8 cellular contexts compared by ENCODE assay signal in genomic region chr2:202588647-202589581, GRCh38. TPM values are rescaled to one million over a fixed set of nuclear protein-coding genes. Genes with fewer than 3 reads are reported as not detected.
DNase-seq lines count a peak whose midpoint lies in the region; ATAC-seq and TF ChIP-seq lines count a peak whose summit lies in the region.

No MANE protein-coding gene starts in this region.

- H3K36me3 ChIP-seq in neuronal stem cell (replicated peaks in 1 of 2; ENCODE audit: control insufficient read depth in 2 of 2, insufficient read depth in 2 of 2, low read length in 2 of 2) (no peaks in the 10 kb centered on the region), stomach smooth muscle (ENCODE audit: control insufficient read depth in 2 of 2, insufficient read depth in 2 of 2, low read length in 2 of 2) (no peaks in the 10 kb centered on the region)

- H3K4me3 Mint-ChIP-seq in Calu3 (ENCODE audit: low read depth, unreplicated experiment): no peak overlapping the region
- peak overlapping the region; percentile 26 for H3K4me3 Mint-ChIP-seq in activated T-helper 17 cell treated with anti-CD3 and anti-CD28 coated beads, Interleukin-2, amount 50 U/mL, for 72 hours

- peak overlapping the region; percentile 86 for H3K23ac ChIP-seq in neuronal stem cell (ENCODE audit: low read depth, low read length, poor library complexity)

- peak overlapping the region; percentile 63 for H2BK15ac ChIP-seq in neuronal stem cell (ENCODE audit: low read length)

- H2BK120ac ChIP-seq in neuronal stem cell (ENCODE audit: low read depth, low read length): peak overlapping the region; percentile 69

- peak overlapping the region; percentile 47 for H2BK12ac ChIP-seq in neuronal stem cell (ENCODE audit: low read length)

- H3K27ac ChIP-seq in neuronal stem cell (replicated peaks; ENCODE audit: low read length) (no peak overlapping the region), stomach smooth muscle (ENCODE audit: low read length) (no peak overlapping the region)

- ATAC-seq in GM21447 (IDR thresholded peaks at IDR 0.05; ENCODE audit: unreplicated experiment): peak; percentile 85
- ATAC-seq in activated T-helper 17 cell treated with anti-CD3 and anti-CD28 coated beads, Interleukin-2, amount 50 U/mL, for 72 hours (replicated peaks): peak; percentile 93

- peak; percentile 98 for TF ChIP-seq CTCF in Calu3 (IDR thresholded peaks at IDR 0.05; ENCODE audit: unreplicated experiment)
- TF ChIP-seq CTCF in LNCaP clone FGC (IDR thresholded peaks at IDR 0.05; ENCODE audit: control insufficient read depth, extremely low read depth, insufficient read depth): peak; percentile 96
- peak; percentile 96 for TF ChIP-seq CTCF in fibroblast of villous mesenchyme (IDR thresholded peaks at IDR 0.05; ENCODE audit: insufficient read depth, low read depth, low read length)

- peak overlapping the region; percentile 80 for H2AFZ ChIP-seq in neuronal stem cell (ENCODE audit: low read length)

- H3K18ac ChIP-seq in neuronal stem cell (ENCODE audit: low read length): peak overlapping the region; percentile 13

- H2BK5ac ChIP-seq in neuronal stem cell (ENCODE audit: low read length): no peak overlapping the region

- H3K9me3 Mint-ChIP-seq in Calu3 (ENCODE audit: low read depth, unreplicated experiment): no peaks in the 10 kb centered on the region
- no peaks in the 10 kb centered on the region for H3K9me3 Mint-ChIP-seq in activated T-helper 17 cell treated with anti-CD3 and anti-CD28 coated beads, Interleukin-2, amount 50 U/mL, for 72 hours

- peaks cover 0 to 8% of the 10 kb centered on the region in 2 donors for H3K4me1 ChIP-seq in neuronal stem cell (ENCODE audit: control insufficient read depth in 2 of 2, insufficient read depth in 1 of 2, low read depth in 1 of 2, low read length in 2 of 2)
- H3K4me1 ChIP-seq in stomach smooth muscle (ENCODE audit: control insufficient read depth, insufficient read depth, low read length): peaks cover 9% of the 10 kb centered on the region

- H3K9me3 ChIP-seq in neuronal stem cell (replicated peaks in 1 of 2; ENCODE audit: control insufficient read depth in 2 of 2, insufficient read depth in 1 of 2, low read depth in 1 of 2, low read length in 2 of 2): peaks cover 0 to 1% of the 10 kb centered on the region in 2 donors
- no peaks in the 10 kb centered on the region for H3K9me3 ChIP-seq in stomach smooth muscle (ENCODE audit: control insufficient read depth in 2 of 2, low read length in 2 of 2)

- no peak overlapping the region for H3K4me2 ChIP-seq in neuronal stem cell (ENCODE audit: insufficient read depth, low read length, poor library complexity, severe bottlenecking)

- H3K4me3 ChIP-seq in LNCaP clone FGC (ENCODE audit: low read depth, low read length): no peak overlapping the region
- H3K4me3 ChIP-seq in fibroblast of villous mesenchyme (ENCODE audit: low read depth, low read length): peak overlapping the region; percentile 3
- no peak overlapping the region for H3K4me3 ChIP-seq in neuronal stem cell (ENCODE audit: low read length in 2 of 2)
- H3K4me3 ChIP-seq in stomach smooth muscle (ENCODE audit: low read length in 2 of 2): peak overlapping the region; percentile 51 to 64

- H3K79me1 ChIP-seq in neuronal stem cell (ENCODE audit: low read depth, low read length): no peaks in the 10 kb centered on the region

- no peak overlapping the region for H3K27ac Mint-ChIP-seq in Calu3 (ENCODE audit: unreplicated experiment)
- H3K27ac Mint-ChIP-seq in activated T-helper 17 cell treated with anti-CD3 and anti-CD28 coated beads, Interleukin-2, amount 50 U/mL, for 72 hours: peak overlapping the region; percentile 60

- no TSS peak for BruUV-seq in Calu3 (replicated peaks; lab: Mats Ljungman, UMichigan)

- H3K27me3 ChIP-seq in neuronal stem cell (ENCODE audit: control insufficient read depth in 3 of 3, insufficient read depth in 3 of 3, low read depth in 1 of 3, low read length in 3 of 3): no peaks in the 10 kb centered on the region
- no peaks in the 10 kb centered on the region for H3K27me3 ChIP-seq in stomach smooth muscle (ENCODE audit: control insufficient read depth in 1 of 2, insufficient read depth in 2 of 2, low read length in 2 of 2)

- H3K4me1 Mint-ChIP-seq in Calu3 (ENCODE audit: low read depth, unreplicated experiment): peaks cover 10% of the 10 kb centered on the region
- peaks cover 6% of the 10 kb centered on the region for H3K4me1 Mint-ChIP-seq in activated T-helper 17 cell treated with anti-CD3 and anti-CD28 coated beads, Interleukin-2, amount 50 U/mL, for 72 hours

- no peak overlapping the region for H3K14ac ChIP-seq in neuronal stem cell (ENCODE audit: low read length)

- H3K4ac ChIP-seq in neuronal stem cell (ENCODE audit: low read length): no peak overlapping the region

- no peaks in the 10 kb centered on the region for H3K36me3 Mint-ChIP-seq in Calu3 (ENCODE audit: insufficient read depth, unreplicated experiment)
- H3K36me3 Mint-ChIP-seq in activated T-helper 17 cell treated with anti-CD3 and anti-CD28 coated beads, Interleukin-2, amount 50 U/mL, for 72 hours (ENCODE audit: low read depth): no peaks in the 10 kb centered on the region

- H3K27me3 Mint-ChIP-seq in Calu3 (ENCODE audit: unreplicated experiment): no peaks in the 10 kb centered on the region
- no peaks in the 10 kb centered on the region for H3K27me3 Mint-ChIP-seq in activated T-helper 17 cell treated with anti-CD3 and anti-CD28 coated beads, Interleukin-2, amount 50 U/mL, for 72 hours

- peak overlapping the region; percentile 51 for H2AK5ac ChIP-seq in neuronal stem cell (ENCODE audit: low read depth, low read length)

- CTCF ChIA-PET in Calu3 (lab: Charles Lee): interaction anchor here (0.8 to 2.1 kb wide), 9 partner anchors 10 to 1226 kb away, joined by 3 to 17 read pairs (median 3); partner anchors contain the start of genes FAM117B and ICA1L

- no CpG with 5 or more reads among the region's 17 CpGs for WGBS in neuronal stem cell (ENCODE audit: extremely low coverage in 2 of 2, insufficient read length in 2 of 2, insufficient replicate concordance in 1 of 2), 2 donors

- peak; percentile 66 for DNase-seq in Calu3
- peak; percentile 61 for DNase-seq in LNCaP clone FGC (ENCODE audit: low read depth)
- peak; percentile 74 for DNase-seq in RKO (ENCODE audit: low spot score)
- DNase-seq in fibroblast of villous mesenchyme (ENCODE audit: low read depth): peak; percentile 78
- DNase-seq in neuronal stem cell (ENCODE audit: low spot score): peak; percentile 76

- H3K9ac ChIP-seq in neuronal stem cell (ENCODE audit: low read depth, low read length, poor library complexity): peak overlapping the region; percentile 2
- H3K9ac ChIP-seq in stomach smooth muscle (ENCODE audit: low read length in 2 of 2): peak overlapping the region in 1 of 2 donors; percentile 47

- H4K91ac ChIP-seq in neuronal stem cell (ENCODE audit: low read depth, low read length, poor library complexity): peak overlapping the region; percentile 67

- intact Hi-C loops in Calu3 (cut with micrococcal nuclease; ENCODE audit: unreplicated experiment): loop anchor here (5.0 to 10.0 kb wide), 3 partner anchors 243 to 1226 kb away; partner anchors contain the start of gene ICA1L

- H4K8ac ChIP-seq in neuronal stem cell (ENCODE audit: low read depth, low read length): peak overlapping the region; percentile 45

RNA-seq across cellular contexts. Expression of gene FAM117B, which starts 45.9 kb away (rescaled TPM):
- 6.7 and 7.5 TPM in 2 replicates for total RNA-seq in Calu3 (2022)
- 10 to 100 TPM in 1 of 2 donors, 1 to 10 TPM in 1; 5.6 to 26.1 TPM for total RNA-seq in activated T-helper 17 cell treated with anti-CD3 and anti-CD28 coated beads, Interleukin-2, amount 50 U/mL, for 72 hours
- 1.6 and 1.7 TPM in 2 replicates for total RNA-seq in fibroblast of villous mesenchyme
- polyA plus RNA-seq in neuronal stem cell (2013, experiment 1 of 2): 11.3 TPM
- 12.2 TPM for polyA plus RNA-seq in neuronal stem cell (2013, experiment 2 of 2)

Comparison
In these comparisons a context has a peak if more than half of its experiments do, and no peak if none do; other contexts are left out.
1. H3K4me3 ChIP-seq: peak in fibroblast of villous mesenchyme (single experiment) and stomach smooth muscle (2 of 2); none in LNCaP clone FGC (single experiment) and neuronal stem cell (0 of 2).
2. Peak in every context shown above with its lines, with median percentiles within 50 percentile points of each other: DNase-seq and CTCF ChIP-seq.